1 cellular context compared by ENCODE assay signal in the genomic region with DNA sequence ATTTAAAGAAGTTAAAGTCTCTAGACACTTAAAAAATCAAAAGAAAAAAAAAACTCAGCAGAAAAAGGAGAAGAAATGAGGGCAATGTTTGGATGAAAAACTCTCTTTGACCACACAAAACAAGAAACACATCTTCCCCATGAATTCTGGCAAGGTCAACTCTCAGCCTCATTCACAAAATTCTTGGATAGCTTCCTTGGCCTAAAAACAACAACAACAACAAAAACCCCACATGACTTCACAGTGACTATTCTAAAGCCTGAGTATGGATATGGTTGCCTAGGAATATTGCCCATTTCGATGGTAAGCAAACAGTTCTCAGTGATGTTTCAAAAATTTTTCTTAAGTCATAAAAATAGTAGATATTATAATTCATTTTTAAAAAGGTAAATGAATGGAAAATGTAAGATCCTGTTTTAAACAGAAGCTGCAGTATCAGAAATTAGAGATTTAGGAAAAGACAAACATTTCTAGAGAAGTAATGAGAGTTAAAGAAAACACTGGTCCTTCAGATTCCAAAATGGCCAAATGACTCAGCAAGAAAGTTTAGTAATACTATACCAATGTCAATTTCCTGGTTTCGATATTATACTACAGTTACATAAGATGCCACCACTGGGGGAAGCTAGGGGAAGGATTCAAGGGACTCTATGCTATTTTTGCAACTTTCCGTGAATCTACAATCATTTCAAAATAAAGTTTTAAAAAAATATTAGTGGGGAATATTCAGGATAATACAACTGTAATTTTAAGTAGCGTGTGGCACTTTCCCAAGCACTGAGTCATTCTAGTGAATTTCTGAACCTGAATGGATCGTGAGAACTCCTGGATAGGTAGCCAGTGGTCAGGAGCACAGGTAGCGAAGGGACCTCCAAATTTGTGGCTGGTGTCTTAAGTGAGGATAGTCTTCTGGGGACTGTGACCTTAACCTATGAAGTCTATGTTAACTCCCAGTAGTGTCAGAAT.
TF ChIP-seq lines count a peak whose summit lies in the region.

No MANE protein-coding gene starts in this region.

TF ChIP-seq in IMR-90, 13 proteins besides CTCF, POLR2A, EP300 and RAD21 (continued from another document):
- TF ChIP-seq NFE2L2 (IDR thresholded peaks at IDR 0.05; ENCODE audit: low read depth, low read length): peak; percentile 93
